ENCODE assay signal across 2 cellular contexts in genomic region chr4:2583092-2583491, GRCh38.
TF ChIP-seq lines count a peak whose summit lies in the region.

No MANE protein-coding gene starts in this region.

TF ChIP-seq in H1, 55 proteins besides CTCF, POLR2A, EP300 and RAD21:
- TF ChIP-seq SAP30 (IDR thresholded peaks at IDR 0.05; ENCODE audit: insufficient read depth, insufficient replicate concordance, low read length), result no peak
- TF ChIP-seq RXRA (IDR thresholded peaks at IDR 0.05; ENCODE audit: insufficient read depth, low read depth, low read length), result no peak
- TF ChIP-seq BACH1 (IDR thresholded peaks at IDR 0.05; ENCODE audit: low read length), result no peak
- TF ChIP-seq CEBPB (IDR thresholded peaks at IDR 0.05; ENCODE audit: low read depth, low read length), result no peak
- no peak for TF ChIP-seq SUZ12 (IDR thresholded peaks at IDR 0.05; ENCODE audit: low read length)
- no peak for TF ChIP-seq CHD2 (IDR thresholded peaks at IDR 0.05; ENCODE audit: low read length)
- TF ChIP-seq ZNF274 (IDR thresholded peaks at IDR 0.05; ENCODE audit: borderline replicate concordance, extremely low read depth, low read length), result no peak

TF ChIP-seq in GM12891, 5 proteins besides CTCF, POLR2A, EP300 and RAD21 (continued from another document):
- TF ChIP-seq PAX5 (IDR thresholded peaks at IDR 0.05; ENCODE audit: insufficient read depth, low read length, severe bottlenecking) (no peak), POLR2AphosphoS5 (IDR thresholded peaks at IDR 0.05; ENCODE audit: low read depth, low read length) (no peak), POU2F2 (IDR thresholded peaks at IDR 0.05; ENCODE audit: low read depth, low read length) (no peak), TAF1 (IDR thresholded peaks at IDR 0.05; ENCODE audit: low read depth, low read length) (no peak)
